11 cellular contexts compared by ENCODE assay signal in genomic region chr19:18306903-18307681, GRCh38.
A peak's percentile ranks its signal among the peaks of the same experiment; 100 is the strongest.
DNase-seq lines count a peak whose midpoint lies in the region; ATAC-seq and TF ChIP-seq lines count a peak whose summit lies in the region.
"Had no signal": no experiment of that assay in that cellular context is flagged by ENCODE, and none has a peak within 500 bp of the region (broad histone marks: within the 10 kb centered on the region; RNA-seq: fewer than 3 reads in every experiment).

No MANE protein-coding gene starts in this region.

- ATAC-seq in effector memory CD8-positive, alpha-beta T cell (replicated peaks) = no peak
- no peak for ATAC-seq in HG02798 (IDR thresholded peaks at IDR 0.05; ENCODE audit: poor library complexity, unreplicated experiment)

- H3F3A ChIP-seq in DOHH2 (ENCODE audit: control insufficient read depth, insufficient read depth) = peaks cover 11% of the 10 kb centered on the region

- H3K4me1 Mint-ChIP-seq in T-helper 2 cell treated with Interferon-gamma antibody and Interleukin-4, amounts not matched to agents 5 μg/mL and 100 μg/mL, for 36 hours (ENCODE audit: low read depth) = peaks cover 31% of the 10 kb centered on the region
- peaks cover 39 to 40% of the 10 kb centered on the region in 2 donors for H3K4me1 Mint-ChIP-seq in effector memory CD8-positive, alpha-beta T cell (ENCODE audit: low read depth in 2 of 2)

- no peaks in the 10 kb centered on the region for H3K27me3 Mint-ChIP-seq in T-helper 2 cell treated with Interferon-gamma antibody and Interleukin-4, amounts not matched to agents 5 μg/mL and 100 μg/mL, for 36 hours (ENCODE audit: low read depth)
- no peaks in the 10 kb centered on the region for H3K27me3 Mint-ChIP-seq in effector memory CD8-positive, alpha-beta T cell

- no peaks in the 10 kb centered on the region; the same call in 1 of the 2 replicates for H3K79me2 ChIP-seq in DOHH2 (ENCODE audit: control insufficient read depth, low read length)

- H3K27ac ChIP-seq in DOHH2 (ENCODE audit: low read depth, low read length) (peak overlapping the region; percentile 86), rectal smooth muscle tissue (ENCODE audit: low read depth, low read length) (peak overlapping the region; percentile 48), brain microvascular endothelial cell (no peak overlapping the region)

- TF ChIP-seq CTCF in DOHH2 (IDR thresholded peaks at IDR 0.05; ENCODE audit: low read depth, low read length, poor library complexity, severe bottlenecking) (no peak), brain microvascular endothelial cell (IDR thresholded peaks at IDR 0.05; ENCODE audit: low read depth, low read length, missing control alignments) (no peak)

- H3K4me3 ChIP-seq in DOHH2 (ENCODE audit: low read length) (peak overlapping the region; percentile 39), rectal smooth muscle tissue (ENCODE audit: low read length) (no peak overlapping the region), brain microvascular endothelial cell (ENCODE audit: low read depth, low read length) (no peak overlapping the region)

- H3K4me2 ChIP-seq in DOHH2 (ENCODE audit: low read length) = peak overlapping the region; percentile 91

- no peaks in the 10 kb centered on the region for H3K9me2 ChIP-seq in DOHH2 (replicated peaks; ENCODE audit: control insufficient read depth, low read length)

- H3K4me3 Mint-ChIP-seq in T-helper 2 cell treated with Interferon-gamma antibody and Interleukin-4, amounts not matched to agents 5 μg/mL and 100 μg/mL, for 36 hours = peak overlapping the region; percentile 95
- H3K4me3 Mint-ChIP-seq in effector memory CD8-positive, alpha-beta T cell = peak overlapping the region; percentile 38 to 81

- H3K36me3 ChIP-seq in DOHH2 (ENCODE audit: control insufficient read depth, low read length) (peaks cover 67% of the 10 kb centered on the region), rectal smooth muscle tissue (ENCODE audit: control insufficient read depth, insufficient read depth, low read length) (peaks cover 7% of the 10 kb centered on the region), brain microvascular endothelial cell (replicated peaks) (peaks cover 5% of the 10 kb centered on the region)

- peak overlapping the region; percentile 88 for H3K27ac Mint-ChIP-seq in T-helper 2 cell treated with Interferon-gamma antibody and Interleukin-4, amounts not matched to agents 5 μg/mL and 100 μg/mL, for 36 hours
- peak overlapping the region; percentile 67 to 97 for H3K27ac Mint-ChIP-seq in effector memory CD8-positive, alpha-beta T cell

- H3K9ac ChIP-seq in rectal smooth muscle tissue (ENCODE audit: low read length) = peak overlapping the region; percentile 10

- no peaks in the 10 kb centered on the region for H4K20me1 ChIP-seq in DOHH2 (ENCODE audit: control insufficient read depth, insufficient read depth, low read depth, low read length)

- H3K9me3 Mint-ChIP-seq in T-helper 2 cell treated with Interferon-gamma antibody and Interleukin-4, amounts not matched to agents 5 μg/mL and 100 μg/mL, for 36 hours = no peaks in the 10 kb centered on the region
- H3K9me3 Mint-ChIP-seq in effector memory CD8-positive, alpha-beta T cell = no peaks in the 10 kb centered on the region

- H3K9me3 ChIP-seq in DOHH2 (ENCODE audit: control insufficient read depth, insufficient read depth, low read length) = no peaks in the 10 kb centered on the region

- in situ Hi-C loops in brain microvascular endothelial cell (cut with HindIII; ENCODE audit: low pct_ligation_motif_present, low sequenced_read_pairs) = no loop called here

- no peak for DNase-seq in T-helper 2 cell treated with Interferon-gamma antibody and Interleukin-4, amounts not matched to agents 5 μg/mL and 100 μg/mL, for 36 hours (ENCODE audit: low spot score)
- DNase-seq in effector memory CD8-positive, alpha-beta T cell = no peak
- DNase-seq in brain microvascular endothelial cell (no peak), 8988T (no peak)
- DNase-seq in stimulated activated CD4-positive, alpha-beta T cell treated with anti-CD3 and anti-CD28 coated beads, Interleukin-4, amount 100 ng/mL, for 4 hours = no peak
- DNase-seq: activated CD4-positive, alpha-beta T cell treated with anti-CD3 and anti-CD28 coated beads for 48 hours; NCI-H2107; stimulated activated CD4-positive, alpha-beta T cell treated with anti-CD3 and anti-CD28 coated beads, Interleukin-15, amount 100 ng/mL, for 24 hours had no signal

- H3K4me1 ChIP-seq in DOHH2 (ENCODE audit: control insufficient read depth, low read length) (peaks cover 51% of the 10 kb centered on the region), rectal smooth muscle tissue (ENCODE audit: control insufficient read depth, insufficient read depth, low read length) (peaks cover 20% of the 10 kb centered on the region)

- peaks cover 34% of the 10 kb centered on the region for H3K36me3 Mint-ChIP-seq in T-helper 2 cell treated with Interferon-gamma antibody and Interleukin-4, amounts not matched to agents 5 μg/mL and 100 μg/mL, for 36 hours (ENCODE audit: low read depth)
- H3K36me3 Mint-ChIP-seq in effector memory CD8-positive, alpha-beta T cell (ENCODE audit: insufficient read depth) = peaks cover 45% of the 10 kb centered on the region

- H3K27me3 ChIP-seq in DOHH2 (ENCODE audit: control insufficient read depth, low read length) (no peaks in the 10 kb centered on the region), rectal smooth muscle tissue (ENCODE audit: control insufficient read depth, insufficient read depth, low read length) (no peaks in the 10 kb centered on the region), brain microvascular endothelial cell (replicated peaks) (no peaks in the 10 kb centered on the region)
